ENCODE assay signal across 16 cellular contexts in genomic region chr14:102342238-102342637, GRCh38. TPM values are rescaled to one million over a fixed set of nuclear protein-coding genes. Genes with fewer than 3 reads are reported as not detected.
DNase-seq lines count a peak whose midpoint lies in the region; ATAC-seq and TF ChIP-seq lines count a peak whose summit lies in the region.
"Had no signal": no experiment of that assay in that cellular context is flagged by ENCODE, and none has a peak within 500 bp of the region (broad histone marks: within the 10 kb centered on the region; RNA-seq: fewer than 3 reads in every experiment).

No MANE protein-coding gene starts in this region.

- TF ChIP-seq EP300 in neural cell (conservative IDR thresholded peaks at IDR 0.05; ENCODE audit: poor library complexity, severe bottlenecking): peak; percentile 82
- TF ChIP-seq EP300 in upper lobe of left lung (IDR thresholded peaks at IDR 0.05): no peak

- H3K79me2 ChIP-seq in H9 (ENCODE audit: insufficient read depth, low read length) (no peaks in the 10 kb centered on the region), neural cell (replicated peaks; ENCODE audit: insufficient read depth, low read length) (no peaks in the 10 kb centered on the region)

- H3K9me3 ChIP-seq in H9 (ENCODE audit: control insufficient read depth, low read depth, low read length) (no peaks in the 10 kb centered on the region), neural cell (ENCODE audit: low read length) (no peaks in the 10 kb centered on the region), upper lobe of left lung (no peaks in the 10 kb centered on the region)
- H3K9me3 ChIP-seq: A549, Caco-2 had no signal

- DNase-seq in H9 (no peak), chondrocyte (ENCODE audit: low spot score) (peak; percentile 17), upper lobe of left lung (no peak), foreskin melanocyte (no peak)
- no peak for DNase-seq in stimulated activated naive B cell treated with anti-CD40 and anti-IgM and Interleukin-4, amounts not matched to agents 10 μg/mL and 1 μg/mL and 100 μg/mL, for 72 hours
- no peak for DNase-seq in activated CD4-positive, alpha-beta T cell treated with anti-CD3 and anti-CD28 coated beads for 1 hour
- DNase-seq: AML-193; Caco-2; CD4-positive, alpha-beta T cell; GOT3; H7 had no signal

- H4K5ac ChIP-seq in H9 (ENCODE audit: insufficient read length, low read depth, low read length): no peak overlapping the region

- no peaks in the 10 kb centered on the region for H3K36me3 ChIP-seq in neural cell (ENCODE audit: insufficient read depth, low read length)
- peaks cover 8 to 88% (median 68%) of the 10 kb centered on the region in 4 donors for H3K36me3 ChIP-seq in upper lobe of left lung

- H3F3A ChIP-seq in neural cell (ENCODE audit: insufficient read depth, low read length, poor library complexity, severe bottlenecking): peaks cover 5% of the 10 kb centered on the region

- no peaks in the 10 kb centered on the region for H3K23me2 ChIP-seq in H9 (ENCODE audit: insufficient read length, low read depth, low read length, poor library complexity, severe bottlenecking)

- no peak for ATAC-seq in stimulated activated naive B cell treated with anti-CD40 and anti-IgM and Interleukin-4, amounts not matched to agents 10 μg/mL and 1 μg/mL and 100 μg/mL, for 72 hours (replicated peaks)
- ATAC-seq in upper lobe of left lung (ENCODE audit: low FRiP score in 2 of 2) (no peak), HG03442 (IDR thresholded peaks at IDR 0.05; ENCODE audit: unreplicated experiment) (no peak)

- H3K4me1 ChIP-seq in H9 (ENCODE audit: insufficient read depth, low read length) (no peaks in the 10 kb centered on the region), upper lobe of left lung (no peaks in the 10 kb centered on the region)
- H3K4me1 ChIP-seq: A549, Caco-2 had no signal

- H4K20me1 ChIP-seq in H9 (ENCODE audit: control insufficient read depth, insufficient read depth, insufficient read length) (no peaks in the 10 kb centered on the region), neural cell (ENCODE audit: insufficient read depth) (no peaks in the 10 kb centered on the region)

- H3K27me3 ChIP-seq in H9 (ENCODE audit: insufficient read depth, low read length) (no peaks in the 10 kb centered on the region), neural cell (ENCODE audit: insufficient read depth, low read depth, low read length) (no peaks in the 10 kb centered on the region), upper lobe of left lung (no peaks in the 10 kb centered on the region)

- H3K4ac ChIP-seq in H9 (ENCODE audit: low read depth, low read length): no peak overlapping the region

- peaks cover 0 to 5% of the 10 kb centered on the region in 2 experiments; a peak in 1 of 4 replicates for H3K4me1 Mint-ChIP-seq in H9
- no peaks in the 10 kb centered on the region for H3K4me1 Mint-ChIP-seq in chondrocyte (ENCODE audit: low read depth)
- H3K4me1 Mint-ChIP-seq in stimulated activated naive B cell treated with anti-CD40 and anti-IgM and Interleukin-4, amounts not matched to agents 10 μg/mL and 1 μg/mL and 100 μg/mL, for 72 hours: peaks cover 3 to 7% of the 10 kb centered on the region in 2 donors

- TF ChIP-seq RAD21 in neural cell (conservative IDR thresholded peaks at IDR 0.05): no peak

- H3K18ac ChIP-seq in H9 (ENCODE audit: insufficient read length, low read depth, low read length): no peak overlapping the region

- peak overlapping the region; percentile 45 for H3K4me3 ChIP-seq in neural cell (ENCODE audit: low read length)
- H3K4me3 ChIP-seq in upper lobe of left lung: no peak overlapping the region
- H3K4me3 ChIP-seq: A549 had no signal

- no CpG with 5 or more reads among the region's 5 CpGs for WGBS in H9 (ENCODE audit: extremely low coverage, insufficient read length, low lambda C conversion rate)
- 92 to 94% methylated on average over 5 of the region's 5 CpGs for WGBS in upper lobe of left lung, 2 donors

- H4K8ac ChIP-seq in H9 (replicated peaks; ENCODE audit: insufficient read length, low read depth, low read length): no peak overlapping the region

- TF ChIP-seq POLR2A in upper lobe of left lung (IDR thresholded peaks at IDR 0.05): no peak

- H3K36me3 Mint-ChIP-seq in H9 (ENCODE audit: insufficient read depth in 1 of 3, low read depth in 3 of 3): peaks cover 11 to 48% (median 41%) of the 10 kb centered on the region in 3 experiments; a peak in 6 of 7 replicates
- H3K36me3 Mint-ChIP-seq in chondrocyte (ENCODE audit: low read depth): peaks cover 32% of the 10 kb centered on the region
- H3K36me3 Mint-ChIP-seq in stimulated activated naive B cell treated with anti-CD40 and anti-IgM and Interleukin-4, amounts not matched to agents 10 μg/mL and 1 μg/mL and 100 μg/mL, for 72 hours: peaks cover 35 to 46% of the 10 kb centered on the region in 2 donors

- no peak overlapping the region for H2AFZ ChIP-seq in H9 (ENCODE audit: low read length)
- H2AFZ ChIP-seq in neural cell (ENCODE audit: low read depth, low read length): no peak overlapping the region

- no peaks in the 10 kb centered on the region for H3K27me3 Mint-ChIP-seq in H9 (ENCODE audit: low read depth)
- H3K27me3 Mint-ChIP-seq in chondrocyte (ENCODE audit: low read depth): no peaks in the 10 kb centered on the region
- no peaks in the 10 kb centered on the region for H3K27me3 Mint-ChIP-seq in stimulated activated naive B cell treated with anti-CD40 and anti-IgM and Interleukin-4, amounts not matched to agents 10 μg/mL and 1 μg/mL and 100 μg/mL, for 72 hours
- H3K27me3 Mint-ChIP-seq: CD4-positive, alpha-beta T cell had no signal

- H3K79me1 ChIP-seq in H9 (ENCODE audit: insufficient read depth, low read depth, low read length, poor library complexity, severe bottlenecking): no peaks in the 10 kb centered on the region

- no peak overlapping the region for H2BK120ac ChIP-seq in H9 (ENCODE audit: low read depth, low read length, poor library complexity, severe bottlenecking)

- no peak overlapping the region for H2AK5ac ChIP-seq in H9 (ENCODE audit: insufficient read length, low read length)

- no peak overlapping the region for H3K4me3 Mint-ChIP-seq in H9
- H3K4me3 Mint-ChIP-seq in chondrocyte (ENCODE audit: unreplicated experiment): no peak overlapping the region
- H3K4me3 Mint-ChIP-seq in stimulated activated naive B cell treated with anti-CD40 and anti-IgM and Interleukin-4, amounts not matched to agents 10 μg/mL and 1 μg/mL and 100 μg/mL, for 72 hours: no peak overlapping the region
- H3K4me3 Mint-ChIP-seq: CD4-positive, alpha-beta T cell had no signal

- H2BK12ac ChIP-seq in H9 (ENCODE audit: insufficient read length, low read depth, low read length): no peak overlapping the region

- H3K9me2 ChIP-seq in neural cell (ENCODE audit: insufficient read depth, low read length): no peaks in the 10 kb centered on the region

- no peak overlapping the region for H3K56ac ChIP-seq in H9 (ENCODE audit: insufficient read length, low read depth, low read length)

- no peak overlapping the region for H2BK5ac ChIP-seq in H9 (ENCODE audit: insufficient read length, low read length)

- no peak overlapping the region for H4K91ac ChIP-seq in H9 (ENCODE audit: insufficient read length, low read depth, low read length)

- no peak overlapping the region for H3K27ac ChIP-seq in H9 (ENCODE audit: insufficient read length, low read depth, low read length)
- peak overlapping the region; percentile 80 for H3K27ac ChIP-seq in neural cell (ENCODE audit: low read length)
- H3K27ac ChIP-seq in upper lobe of left lung: no peak overlapping the region
- H3K27ac ChIP-seq: 22Rv1, A549, C4-2B had no signal

- no peak overlapping the region for H2BK20ac ChIP-seq in H9 (ENCODE audit: low read depth, low read length, poor library complexity, severe bottlenecking)

- TF ChIP-seq CTCF in H9 (conservative IDR thresholded peaks at IDR 0.05) (no peak), chondrocyte (IDR thresholded peaks at IDR 0.05) (no peak), neural cell (IDR thresholded peaks at IDR 0.05; ENCODE audit: poor library complexity, severe bottlenecking) (no peak), upper lobe of left lung (IDR thresholded peaks at IDR 0.05) (no peak)

- H3T11ph ChIP-seq in H9 (ENCODE audit: low read length): no peak overlapping the region

- H2BK15ac ChIP-seq in H9 (ENCODE audit: low read depth, low read length): no peak overlapping the region

- no peak overlapping the region for H3K4me2 ChIP-seq in H9 (ENCODE audit: insufficient read depth, insufficient read length, low read length)
- H3K4me2 ChIP-seq in neural cell (ENCODE audit: low read length): peak overlapping the region; percentile 39
- H3K4me2 ChIP-seq: A549 had no signal

- H3K14ac ChIP-seq in H9 (ENCODE audit: insufficient read depth, low read length): no peak overlapping the region

- H3K27ac Mint-ChIP-seq in H9: peak overlapping the region in 2 of 3 experiments; percentile 61 to 92; a peak in 3 of 7 replicates
- H3K27ac Mint-ChIP-seq in chondrocyte (ENCODE audit: unreplicated experiment): no peak overlapping the region
- H3K27ac Mint-ChIP-seq in stimulated activated naive B cell treated with anti-CD40 and anti-IgM and Interleukin-4, amounts not matched to agents 10 μg/mL and 1 μg/mL and 100 μg/mL, for 72 hours: peak overlapping the region; percentile 67
- H3K27ac Mint-ChIP-seq: CD4-positive, alpha-beta T cell had no signal

- H3K9me3 Mint-ChIP-seq in H9: no peaks in the 10 kb centered on the region
- H3K9me3 Mint-ChIP-seq in chondrocyte (ENCODE audit: low read depth): no peaks in the 10 kb centered on the region
- no peaks in the 10 kb centered on the region for H3K9me3 Mint-ChIP-seq in stimulated activated naive B cell treated with anti-CD40 and anti-IgM and Interleukin-4, amounts not matched to agents 10 μg/mL and 1 μg/mL and 100 μg/mL, for 72 hours
- H3K9me3 Mint-ChIP-seq: CD4-positive, alpha-beta T cell had no signal

- H3K23ac ChIP-seq in H9 (ENCODE audit: insufficient read length, low read depth, low read length): no peak overlapping the region

- H3K9ac ChIP-seq in H9 (ENCODE audit: extremely low read depth, insufficient read length, low read length): no peak overlapping the region
- H3K9ac ChIP-seq in neural cell (ENCODE audit: low read length): no peak overlapping the region

RNA-seq across cellular contexts. Expression of gene CINP, which starts 20.5 kb away (rescaled TPM):
- 39.3 and 39.5 TPM in 2 replicates for total RNA-seq in H9 (2021)
- total RNA-seq in chondrocyte: 24.1 to 34.3 TPM (median 26.8 TPM) in 3 replicates
- polyA plus RNA-seq in neural cell: 23.1 and 31.6 TPM in 2 replicates
- polyA minus RNA-seq in neural cell: 23.9 and 33.2 TPM in 2 replicates
- 10 to 100 TPM; 13.6 to 37.7 (median 31.1) TPM for total RNA-seq in upper lobe of left lung

RNA-seq across cellular contexts. Expression of gene TECPR2, which starts 20.5 kb away (rescaled TPM):
- total RNA-seq in H9 (2021): 15.0 and 15.4 TPM in 2 replicates
- total RNA-seq in chondrocyte: 29.0 to 34.4 TPM (median 32.2 TPM) in 3 replicates
- 6.7 and 7.0 TPM in 2 replicates for polyA plus RNA-seq in neural cell
- 22.1 and 26.8 TPM in 2 replicates for polyA minus RNA-seq in neural cell
- total RNA-seq in upper lobe of left lung: 10 to 100 TPM; 16.3 to 71.2 (median 24.6) TPM

RNA-seq across cellular contexts. Expression of gene ZNF839, which starts 22.7 kb away (rescaled TPM):
- total RNA-seq in H9 (2021) (9.4 and 10.4 TPM in 2 replicates), chondrocyte (8.2 to 11.4 TPM (median 8.2 TPM) in 3 replicates), upper lobe of left lung (10 to 100 TPM in 4 of 6 donors, 1 to 10 TPM in 2; 8.7 to 37.7 (median 14.1) TPM)
- 13.3 and 15.3 TPM in 2 replicates for polyA plus RNA-seq in neural cell
- 17.6 and 20.5 TPM in 2 replicates for polyA minus RNA-seq in neural cell

RNA-seq across cellular contexts. Expression of gene MOK, which starts 37.3 kb away (rescaled TPM):
- total RNA-seq in H9 (2021) (2.8 and 3.0 TPM in 2 replicates), chondrocyte (3.8 to 10.1 TPM (median 4.5 TPM) in 3 replicates), upper lobe of left lung (10 to 100 TPM in 5 of 6 donors, 1 to 10 TPM in 1; 8.8 to 66.0 (median 29.4) TPM)
- polyA plus RNA-seq in neural cell: 63.6 and 89.8 TPM in 2 replicates
- 52.1 and 54.8 TPM in 2 replicates for polyA minus RNA-seq in neural cell
